16 cellular contexts compared by ENCODE assay signal in genomic region chr11:126450806-126451205, GRCh38.
DNase-seq lines count a peak whose midpoint lies in the region; FAIRE-seq and TF ChIP-seq lines count a peak whose summit lies in the region.
"Had no signal": no experiment of that assay in that cellular context is flagged by ENCODE, and none has a peak within 500 bp of the region (broad histone marks: within the 10 kb centered on the region; RNA-seq: fewer than 3 reads in every experiment).

No MANE protein-coding gene starts in this region.

- H3K36me3 ChIP-seq in HEK293 (ENCODE audit: control insufficient read depth in 2 of 2, insufficient read depth in 1 of 2, low read length in 2 of 2), result no peaks in the 10 kb centered on the region
- H3K36me3 ChIP-seq in H1 (ENCODE audit: control insufficient read depth in 2 of 4, insufficient read depth in 4 of 4, low read length in 3 of 4), result no peaks in the 10 kb centered on the region; a peak in 1 of 8 replicates
- peaks cover 0 to 8% of the 10 kb centered on the region in 2 donors for H3K36me3 ChIP-seq in neuronal stem cell (replicated peaks in 1 of 2; ENCODE audit: control insufficient read depth in 2 of 2, insufficient read depth in 2 of 2, low read length in 2 of 2)
- no peaks in the 10 kb centered on the region for H3K36me3 ChIP-seq in ascending aorta

- no peak for TF ChIP-seq EP300 in H1 (IDR thresholded peaks at IDR 0.05; ENCODE audit: borderline replicate concordance in 1 of 2, low read depth in 2 of 2, low read length in 2 of 2)

- no peak overlapping the region for H3K23ac ChIP-seq in H1 (ENCODE audit: insufficient read length)
- peak overlapping the region; percentile 77 for H3K23ac ChIP-seq in neuronal stem cell (ENCODE audit: low read depth, low read length, poor library complexity)

- peaks cover 10% of the 10 kb centered on the region for H3K27me3 Mint-ChIP-seq in HFFc6 (ENCODE audit: insufficient read depth)
- H3K27me3 Mint-ChIP-seq: CD4-positive, alpha-beta T cell had no signal

- H3K4me3 Mint-ChIP-seq in HFFc6, result no peak overlapping the region
- H3K4me3 Mint-ChIP-seq: B cell; CD4-positive, alpha-beta T cell had no signal

- H2BK5ac ChIP-seq in H1 (ENCODE audit: low read depth, low read length), result peak overlapping the region; percentile 57; the same call in 1 of the 2 replicates
- no peak overlapping the region for H2BK5ac ChIP-seq in neuronal stem cell (ENCODE audit: low read length)

- no peak overlapping the region; the same call in 1 of the 2 replicates for H2BK15ac ChIP-seq in H1 (ENCODE audit: low read length)
- no peak overlapping the region for H2BK15ac ChIP-seq in neuronal stem cell (ENCODE audit: low read length)

- H3K23me2 ChIP-seq in H1 (ENCODE audit: low read depth, low read length), result peaks cover 13% of the 10 kb centered on the region

- H3K27ac Mint-ChIP-seq in HFFc6, result no peak overlapping the region
- H3K27ac Mint-ChIP-seq: B cell; CD4-positive, alpha-beta T cell had no signal

- TF ChIP-seq POLR2A in GM12892 (IDR thresholded peaks at IDR 0.05; ENCODE audit: low read depth, low read length), result no peak
- no peak for TF ChIP-seq POLR2A in H1 (IDR thresholded peaks at IDR 0.05; ENCODE audit: control extremely low read depth in 1 of 2, low read depth in 2 of 2, low read length in 2 of 2)

- H2BK20ac ChIP-seq in H1 (ENCODE audit: low read length), result no peak overlapping the region

- H3K9ac ChIP-seq in H1 (replicated peaks in 1 of 4; ENCODE audit: extremely low read depth in 1 of 4, low read depth in 3 of 4, low read length in 3 of 4), result peak overlapping the region in 2 of 4 experiments; percentile 17 to 27; a peak in 1 of 7 replicates
- H3K9ac ChIP-seq in neuronal stem cell (ENCODE audit: low read depth, low read length, poor library complexity), result peak overlapping the region; percentile 66

- CTCF ChIA-PET in HEK293 (lab: Yijun Ruan, JAX) (no interaction called here), H1 (lab: Charles Lee; ENCODE audit: partially characterized antibody) (no interaction called here)

- H3K9me3 ChIP-seq in HEK293 (ENCODE audit: control insufficient read depth, insufficient read depth, low read depth, low read length) (no peaks in the 10 kb centered on the region), H1 (ENCODE audit: insufficient read depth in 2 of 2, low read depth in 1 of 2, low read length in 1 of 2) (peaks cover 7 to 12% of the 10 kb centered on the region in 2 experiments; a peak in 3 of 4 replicates), neuronal stem cell (replicated peaks in 1 of 2; ENCODE audit: control insufficient read depth in 2 of 2, insufficient read depth in 1 of 2, low read depth in 1 of 2, low read length in 2 of 2) (peaks cover 0 to 14% of the 10 kb centered on the region in 2 donors), ascending aorta (no peaks in the 10 kb centered on the region)

- H3K4me3 ChIP-seq in HEK293 (ENCODE audit: low read depth, low read length) (no peak overlapping the region), H1 (ENCODE audit: extremely low read depth in 1 of 4, insufficient read depth in 2 of 4, low read depth in 3 of 4, low read length in 4 of 4) (no peak overlapping the region), neuronal stem cell (ENCODE audit: low read length in 2 of 2) (peak overlapping the region in 1 of 2 donors; percentile 72), ascending aorta (no peak overlapping the region)
- H3K4me3 ChIP-seq: K562 had no signal

- no peak overlapping the region for H3K18ac ChIP-seq in H1 (ENCODE audit: extremely low read depth, low read length)
- H3K18ac ChIP-seq in neuronal stem cell (ENCODE audit: low read length), result peak overlapping the region; percentile 53

- H2BK120ac ChIP-seq in H1 (replicated peaks; ENCODE audit: low read depth, low read length) (peak overlapping the region; percentile 33), neuronal stem cell (ENCODE audit: low read depth, low read length) (no peak overlapping the region)

- H4K8ac ChIP-seq in H1 (ENCODE audit: extremely low read depth, insufficient read depth, low read length) (no peak overlapping the region), neuronal stem cell (ENCODE audit: low read depth, low read length) (peak overlapping the region; percentile 53)

- no peaks in the 10 kb centered on the region for H3K4me1 ChIP-seq in HEK293 (ENCODE audit: control insufficient read depth, insufficient read depth, low read length)
- peaks cover 0 to 6% (median 0%) of the 10 kb centered on the region in 4 experiments; a peak in 1 of 7 replicates for H3K4me1 ChIP-seq in H1 (replicated peaks in 1 of 4; ENCODE audit: control insufficient read depth in 3 of 4, insufficient read depth in 4 of 4, low read length in 3 of 4)
- H3K4me1 ChIP-seq in neuronal stem cell (ENCODE audit: control insufficient read depth in 2 of 2, insufficient read depth in 1 of 2, low read depth in 1 of 2, low read length in 2 of 2), result peaks cover 6 to 30% of the 10 kb centered on the region in 2 donors
- H3K4me1 ChIP-seq in ascending aorta, result no peaks in the 10 kb centered on the region

- H3K79me1 ChIP-seq in H1 (ENCODE audit: low read depth, low read length), result peaks cover 4% of the 10 kb centered on the region
- no peaks in the 10 kb centered on the region for H3K79me1 ChIP-seq in neuronal stem cell (ENCODE audit: low read depth, low read length)

- no peak overlapping the region for H2AFZ ChIP-seq in H1 (ENCODE audit: low read length)
- no peak overlapping the region for H2AFZ ChIP-seq in neuronal stem cell (ENCODE audit: low read length)

- H3K4me1 Mint-ChIP-seq in HFFc6 (ENCODE audit: low read depth), result no peaks in the 10 kb centered on the region
- H3K4me1 Mint-ChIP-seq: B cell had no signal

- peak overlapping the region; percentile 64 for H3K14ac ChIP-seq in H1 (ENCODE audit: insufficient read length)
- H3K14ac ChIP-seq in neuronal stem cell (ENCODE audit: low read length), result peak overlapping the region; percentile 2

- POLR2A ChIA-PET in HEK293 (lab: Yijun Ruan, JAX), result no interaction called here
- POLR2A ChIA-PET in H1 (lab: Charles Lee; ENCODE audit: partially characterized antibody), result no interaction called here

- H3K4me2 ChIP-seq in H1 (ENCODE audit: insufficient read depth in 1 of 2, low read depth in 2 of 2, low read length in 2 of 2), result peak overlapping the region in 1 of 2 experiments; percentile 15; a peak in 1 of 4 replicates
- no peak overlapping the region for H3K4me2 ChIP-seq in neuronal stem cell (ENCODE audit: insufficient read depth, low read length, poor library complexity, severe bottlenecking)

- no peaks in the 10 kb centered on the region for H3K79me2 ChIP-seq in H1 (ENCODE audit: control insufficient read depth in 1 of 2, insufficient read depth in 2 of 2, low read length in 2 of 2)

- FAIRE-seq in GM12892 (lab: Jason Lieb, UNC) (peak; percentile 63), H1 (lab: Jason Lieb, UNC) (no peak)
- FAIRE-seq: A204.1 had no signal

- H3K27me3 ChIP-seq in H1 (replicated peaks in 1 of 4; ENCODE audit: control insufficient read depth in 3 of 4, extremely low read depth in 1 of 4, insufficient read depth in 3 of 4, low read length in 3 of 4), result no peaks in the 10 kb centered on the region
- H3K27me3 ChIP-seq in neuronal stem cell (ENCODE audit: control insufficient read depth in 3 of 3, insufficient read depth in 3 of 3, low read depth in 1 of 3, low read length in 3 of 3), result peaks cover 0 to 7% (median 5%) of the 10 kb centered on the region in 3 experiments
- no peaks in the 10 kb centered on the region for H3K27me3 ChIP-seq in ascending aorta

- TF ChIP-seq CTCF in HEK293 (tag by site-specific recombination; IDR thresholded peaks at IDR 0.05) (no peak), H1 (IDR thresholded peaks at IDR 0.05; ENCODE audit: control extremely low read depth in 1 of 3, insufficient read depth in 1 of 3, low read depth in 1 of 3, low read length in 3 of 3) (no peak), HFFc6 (IDR thresholded peaks at IDR 0.05) (no peak), ascending aorta (IDR thresholded peaks at IDR 0.05) (no peak)

- peaks cover 27% of the 10 kb centered on the region for H3K36me3 Mint-ChIP-seq in HFFc6 (ENCODE audit: low read depth)

- WGBS in H1 (ENCODE audit: extremely low coverage in 1 of 2, insufficient coverage in 1 of 2, insufficient read length in 1 of 2, insufficient replicate concordance in 2 of 2, low coverage in 1 of 2, low lambda C conversion rate in 2 of 2, missing lambda C conversion rate in 1 of 2), 2 experiments, result 94% methylated on average over 11 of the region's 11 CpGs; no CpG with 5 or more reads in 1 of the 2 experiments
- WGBS in neuronal stem cell (ENCODE audit: extremely low coverage in 2 of 2, insufficient read length in 2 of 2, insufficient replicate concordance in 1 of 2), 2 donors, result no CpG with 5 or more reads among the region's 11 CpGs

- intact Hi-C loops in ascending aorta (cut with DNase I), result no loop called here

- H2AK5ac ChIP-seq in H1 (ENCODE audit: low read depth, low read length) (peak overlapping the region; percentile 58; the same call in 1 of the 2 replicates), neuronal stem cell (ENCODE audit: low read depth, low read length) (no peak overlapping the region)

- H4K20me1 ChIP-seq in H1 (replicated peaks in 1 of 2; ENCODE audit: control insufficient read depth in 1 of 2, insufficient read depth in 2 of 2, low read length in 2 of 2), result peaks cover 0 to 16% of the 10 kb centered on the region in 2 experiments

- no peak for TF ChIP-seq RAD21 in H1 (IDR thresholded peaks at IDR 0.05 in 1 of 2, conservative IDR thresholded peaks at IDR 0.05 in 1 of 2; ENCODE audit: low read depth in 2 of 2, low read length in 2 of 2)

- no peak overlapping the region for H3K56ac ChIP-seq in H1 (replicated peaks; ENCODE audit: insufficient read length, low read depth, low read length)

- H2BK12ac ChIP-seq in H1 (ENCODE audit: low read depth, low read length), result peak overlapping the region; percentile 69; the same call in 1 of the 2 replicates
- peak overlapping the region; percentile 51 for H2BK12ac ChIP-seq in neuronal stem cell (ENCODE audit: low read length)

- H3K27ac ChIP-seq in HEK293 (ENCODE audit: extremely low read depth, low read depth, low read length), result no peak overlapping the region
- no peak overlapping the region for H3K27ac ChIP-seq in H1 (ENCODE audit: low read depth, low read length)
- peak overlapping the region; percentile 24 for H3K27ac ChIP-seq in neuronal stem cell (replicated peaks; ENCODE audit: low read length)
- H3K27ac ChIP-seq in ascending aorta, result no peak overlapping the region

- peak overlapping the region; percentile 87 for H3K4ac ChIP-seq in H1 (replicated peaks; ENCODE audit: insufficient read length, low read depth, low read length)
- no peak overlapping the region for H3K4ac ChIP-seq in neuronal stem cell (ENCODE audit: low read length)

- peaks cover 22% of the 10 kb centered on the region for H3K9me3 Mint-ChIP-seq in HFFc6

- DNase-seq in GM12892 (ENCODE audit: insufficient read length) (no peak), H1 (ENCODE audit: low read depth in 1 of 2, low spot score in 2 of 2) (no peak), neuronal stem cell (ENCODE audit: low spot score) (no peak), amniotic stem cell (lab: John Stamatoyannopoulos, UW) (no peak), HFFc6 (no peak), ascending aorta (ENCODE audit: low spot score in 2 of 2) (no peak)
- DNase-seq: C1 segment of cervical spinal cord; Calu3; CD4-positive, alpha-beta T cell; DMS 273 treated with DMSO at 0.1 percent for 48 hours; DMS79; H7 had no signal

- H4K91ac ChIP-seq in H1 (replicated peaks; ENCODE audit: insufficient read length, low read length) (peak overlapping the region; percentile 87), neuronal stem cell (ENCODE audit: low read depth, low read length, poor library complexity) (peak overlapping the region; percentile 68)

- no peak overlapping the region for H4K5ac ChIP-seq in H1 (ENCODE audit: insufficient read length, low read depth, low read length)
